Comparison of ENCODE assay signal across 1 cellular context in the genomic region with DNA sequence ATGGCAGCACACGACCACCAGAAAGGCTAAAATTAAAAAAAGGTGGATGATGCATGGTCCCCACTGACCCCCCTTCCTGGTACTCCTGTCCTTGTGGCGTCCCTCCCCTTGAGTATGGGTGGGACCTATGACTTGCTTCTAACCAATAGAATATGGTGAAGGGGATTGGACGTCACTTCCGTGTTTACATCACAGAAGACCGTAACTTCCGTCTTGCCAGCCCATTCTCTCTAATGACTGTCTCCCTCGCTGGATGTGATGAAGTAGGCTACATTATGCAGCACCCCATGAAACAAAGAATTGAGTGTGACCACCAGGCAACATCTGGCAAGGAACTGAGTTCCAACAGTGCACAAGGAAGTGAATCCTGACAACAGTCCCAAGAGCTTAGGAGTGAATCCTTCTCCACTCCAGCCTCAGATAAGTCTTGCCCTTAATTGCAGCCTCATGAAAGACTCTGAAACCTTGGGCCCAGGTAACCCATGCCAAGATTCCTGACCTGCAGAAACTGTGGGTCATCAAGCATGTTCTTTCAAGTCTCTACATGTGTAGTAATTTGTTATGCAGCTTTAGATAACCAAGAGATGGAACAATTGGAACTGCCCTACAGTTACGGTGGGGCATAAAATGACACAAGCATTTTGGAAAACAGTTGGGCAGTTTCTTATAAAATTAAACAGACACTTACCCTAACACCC.
TF ChIP-seq lines count a peak whose summit lies in the region.

No MANE protein-coding gene starts in this region.

TF ChIP-seq in GM23338, 12 proteins besides CTCF, POLR2A, EP300 and RAD21 (continued from another document):
- no peak for TF ChIP-seq EZH2phosphoT487 (IDR thresholded peaks at IDR 0.05; ENCODE audit: unreplicated experiment)
- no peak for TF ChIP-seq EZH2 (IDR thresholded peaks at IDR 0.05; ENCODE audit: low read depth, unreplicated experiment)
- no peak for TF ChIP-seq ZNF331 (CRISPR knock-in tag; IDR thresholded peaks at IDR 0.05; ENCODE audit: low read depth)
- TF ChIP-seq STAT1 (IDR thresholded peaks at IDR 0.05; ENCODE audit: unreplicated experiment), result no peak
- TF ChIP-seq CREB1 (CRISPR knock-in tag; IDR thresholded peaks at IDR 0.05; ENCODE audit: low read depth), result no peak
- no peak for TF ChIP-seq ZNF114 (CRISPR knock-in tag; IDR thresholded peaks at IDR 0.05)
